23 cellular contexts compared by ENCODE assay signal in genomic region chr7:80870806-80871205, GRCh38. TPM values are rescaled to one million over a fixed set of nuclear protein-coding genes. Genes with fewer than 3 reads are reported as not detected.
DNase-seq lines count a peak whose midpoint lies in the region; ATAC-seq and TF ChIP-seq lines count a peak whose summit lies in the region.
"Had no signal": no experiment of that assay in that cellular context is flagged by ENCODE, and none has a peak within 500 bp of the region (broad histone marks: within the 10 kb centered on the region; RNA-seq: fewer than 3 reads in every experiment).

No MANE protein-coding gene starts in this region.

- in situ Hi-C loops in HAP-1 (cut with MboI; ENCODE audit: low sequenced_read_pairs), result no loop called here
- in situ Hi-C loops in Panc1 (cut with HindIII; ENCODE audit: low pct_unique_long_range_greater_than_20kb, low sequenced_read_pairs), result no loop called here

- H3K36me3 ChIP-seq in HAP-1 (replicated peaks), result no peaks in the 10 kb centered on the region
- H3K36me3 ChIP-seq in Panc1 (ENCODE audit: control insufficient read depth, insufficient read depth, low read length), result 0 out of 2 replicates have a peak, but pooled peaks cover 2% of the 10 kb centered on the region
- peaks cover 0 to 4% (median 0%) of the 10 kb centered on the region in 5 donors for H3K36me3 ChIP-seq in subcutaneous abdominal adipose tissue (ENCODE audit: control insufficient read depth in 5 of 5, insufficient read depth in 5 of 5, low read length in 5 of 5)
- H3K36me3 ChIP-seq: gastrocnemius medialis, right atrium auricular region had no signal

- intact Hi-C loops in Panc1 (cut with micrococcal nuclease; ENCODE audit: unreplicated experiment), result no loop called here

- H3K27ac ChIP-seq in Panc1 (ENCODE audit: low read length) (peak overlapping the region; percentile 95), subcutaneous abdominal adipose tissue (ENCODE audit: low read depth, low read length) (peak overlapping the region; percentile 1)
- H3K27ac ChIP-seq: coronary artery, KMS-11, right atrium auricular region had no signal

- peak overlapping the region; percentile 91 for H3K27ac Mint-ChIP-seq in mesothelial cell of epicardium
- H3K27ac Mint-ChIP-seq: activated B cell treated with CpG ODN at 0.5 μM for 24 hours; CD8-positive, alpha-beta T cell; effector memory CD8-positive, alpha-beta T cell; stimulated activated memory B cell treated with anti-CD40 and anti-IgM and Interleukin-4, amounts not matched to agents 10 μg/mL and 1 μg/mL and 100 μg/mL, for 72 hours had no signal

- H3K27me3 Mint-ChIP-seq in mesothelial cell of epicardium (ENCODE audit: low read depth), result no peaks in the 10 kb centered on the region
- H3K27me3 Mint-ChIP-seq: activated B cell treated with CpG ODN at 0.5 μM for 24 hours; effector memory CD8-positive, alpha-beta T cell; stimulated activated memory B cell treated with anti-CD40 and anti-IgM and Interleukin-4, amounts not matched to agents 10 μg/mL and 1 μg/mL and 100 μg/mL, for 72 hours had no signal

- CTCF ChIA-PET in Panc1 (lab: Charles Lee), result no interaction called here

- H3K9me3 Mint-ChIP-seq in mesothelial cell of epicardium, result no peaks in the 10 kb centered on the region
- H3K9me3 Mint-ChIP-seq: CD8-positive, alpha-beta T cell had no signal

- H3K4me1 Mint-ChIP-seq in mesothelial cell of epicardium, result peaks cover 41% of the 10 kb centered on the region
- H3K4me1 Mint-ChIP-seq: activated B cell treated with CpG ODN at 0.5 μM for 24 hours; stimulated activated memory B cell treated with anti-CD40 and anti-IgM and Interleukin-4, amounts not matched to agents 10 μg/mL and 1 μg/mL and 100 μg/mL, for 72 hours had no signal

- no peak for TF ChIP-seq CTCF in Panc1 (IDR thresholded peaks at IDR 0.05)
- no peak for TF ChIP-seq CTCF in mesothelial cell of epicardium (IDR thresholded peaks at IDR 0.05; ENCODE audit: unreplicated experiment)

- H3K4me3 Mint-ChIP-seq in mesothelial cell of epicardium, result no peak overlapping the region
- H3K4me3 Mint-ChIP-seq: activated B cell treated with CpG ODN at 0.5 μM for 24 hours; CD8-positive, alpha-beta T cell; effector memory CD8-positive, alpha-beta T cell; stimulated activated memory B cell treated with anti-CD40 and anti-IgM and Interleukin-4, amounts not matched to agents 10 μg/mL and 1 μg/mL and 100 μg/mL, for 72 hours had no signal

- peaks cover 12% of the 10 kb centered on the region for H3K4me1 ChIP-seq in HAP-1
- H3K4me1 ChIP-seq in Panc1 (ENCODE audit: control insufficient read depth, insufficient read depth, low read length), result peaks cover 82% of the 10 kb centered on the region
- peaks cover 0 to 24% (median 0%) of the 10 kb centered on the region in 5 donors for H3K4me1 ChIP-seq in subcutaneous abdominal adipose tissue (ENCODE audit: control insufficient read depth in 5 of 5, insufficient read depth in 5 of 5, low read length in 5 of 5)
- H3K4me1 ChIP-seq: right atrium auricular region had no signal

- no peak overlapping the region for H3K4me3 ChIP-seq in HAP-1
- H3K4me3 ChIP-seq in Panc1 (ENCODE audit: low read depth in 2 of 2, low read length in 2 of 2), result peak overlapping the region in 1 of 2 experiments; percentile 4; a peak in 1 of 4 replicates
- H3K4me3 ChIP-seq in subcutaneous abdominal adipose tissue (ENCODE audit: low read depth in 1 of 5, low read length in 5 of 5), result no peak overlapping the region
- H3K4me3 ChIP-seq: coronary artery, gastrocnemius medialis, lung, right atrium auricular region had no signal

- POLR2A ChIA-PET in Panc1 (lab: Charles Lee), result no interaction called here

- H3K9ac ChIP-seq in subcutaneous abdominal adipose tissue (ENCODE audit: low read length in 5 of 5), result no peak overlapping the region
- H3K9ac ChIP-seq: KMS-11 had no signal

- no peaks in the 10 kb centered on the region for H3K27me3 ChIP-seq in HAP-1 (ENCODE audit: low read depth)
- H3K27me3 ChIP-seq in Panc1 (ENCODE audit: control insufficient read depth, insufficient read depth, low read length), result no peaks in the 10 kb centered on the region
- H3K27me3 ChIP-seq in subcutaneous abdominal adipose tissue (ENCODE audit: control insufficient read depth in 5 of 5, insufficient read depth in 4 of 5, low read length in 5 of 5), result no peaks in the 10 kb centered on the region
- H3K27me3 ChIP-seq: gastrocnemius medialis, right atrium auricular region had no signal

- H3K36me3 Mint-ChIP-seq in mesothelial cell of epicardium, result peaks cover 23% of the 10 kb centered on the region
- H3K36me3 Mint-ChIP-seq: CD8-positive, alpha-beta T cell; stimulated activated memory B cell treated with anti-CD40 and anti-IgM and Interleukin-4, amounts not matched to agents 10 μg/mL and 1 μg/mL and 100 μg/mL, for 72 hours had no signal

- peak; percentile 32; the same call in 1 of the 2 replicates for ATAC-seq in Panc1
- no peak for ATAC-seq in HG03565 (IDR thresholded peaks at IDR 0.05; ENCODE audit: unreplicated experiment)
- ATAC-seq: CD8-positive, alpha-beta T cell; effector memory CD8-positive, alpha-beta T cell; esophagus mucosa; gastrocnemius medialis; stimulated activated memory B cell treated with anti-CD40 and anti-IgM and Interleukin-4, amounts not matched to agents 10 μg/mL and 1 μg/mL and 100 μg/mL, for 72 hours had no signal

- no peaks in the 10 kb centered on the region for H3K9me3 ChIP-seq in HAP-1
- H3K9me3 ChIP-seq in Panc1 (ENCODE audit: control insufficient read depth, insufficient read depth, low read depth, low read length), result no peaks in the 10 kb centered on the region
- no peaks in the 10 kb centered on the region for H3K9me3 ChIP-seq in subcutaneous abdominal adipose tissue (ENCODE audit: control insufficient read depth in 5 of 5, low read length in 5 of 5)
- H3K9me3 ChIP-seq: gastrocnemius medialis, right atrium auricular region had no signal

- DNase-seq in HAP-1 (ENCODE audit: low spot score in 2 of 2), result peak; percentile 26 to 58
- no peak for DNase-seq in Panc1 (ENCODE audit: low read depth, low spot score)
- no peak for DNase-seq in mesothelial cell of epicardium (ENCODE audit: low spot score in 2 of 2, unreplicated experiment in 2 of 2)
- no peak for DNase-seq in NCI-H1092 (lab: John Stamatoyannopoulos, UW)
- no peak for DNase-seq in SIG-M5 (lab: John Stamatoyannopoulos, UW)
- DNase-seq: activated B cell treated with CpG ODN at 0.5 μM for 24 hours; activated naive CD4-positive, alpha-beta T cell treated with anti-CD3 and anti-CD28 coated beads, Interleukin-2, amount 50 U/mL, for 16 hours; amygdala; CD8-positive, alpha-beta T cell; effector memory CD8-positive, alpha-beta T cell; gastrocnemius medialis; GDM1; NCI-H146; stimulated activated CD4-positive, alpha-beta T cell treated with anti-CD3 and anti-CD28 coated beads, Interleukin-4, amount 100 ng/mL, for 1 hour; SW 1271 had no signal

- no TSS peak for BruUV-seq in Panc1 (replicated peaks; lab: Mats Ljungman, UMichigan)

RNA-seq across cellular contexts. Expression of gene SEMA3C, which starts 48.0 kb away (rescaled TPM):
- 232 TPM for total RNA-seq in Panc1 (2021; ENCODE audit: unreplicated experiment)
- 166 TPM for polyA plus RNA-seq in Panc1 (2012; ENCODE audit: insufficient read length)
- 490 to 527 TPM (median 496 TPM) in 3 replicates for total RNA-seq in mesothelial cell of epicardium
- total RNA-seq: activated B cell treated with CpG ODN at 0.5 μM for 24 hours; CD8-positive, alpha-beta T cell had no signal

Comparison
In these comparisons a context has a peak if more than half of its experiments do, and no peak if none do; other contexts are left out.
1. DNase-seq: peak in HAP-1 (2 of 2); none in Panc1 (single experiment), mesothelial cell of epicardium (0 of 2), NCI-H1092 (single experiment) and SIG-M5 (single experiment).